In genomic region chr3:23920151-23920655, GRCh38 we compare ENCODE assay signal across 9 cellular contexts. TPM values are rescaled to one million over a fixed set of nuclear protein-coding genes. Genes with fewer than 3 reads are reported as not detected.
DNase-seq lines count a peak whose midpoint lies in the region; ATAC-seq and TF ChIP-seq lines count a peak whose summit lies in the region.
"Had no signal": no experiment of that assay in that cellular context is flagged by ENCODE, and none has a peak within 500 bp of the region (broad histone marks: within the 10 kb centered on the region; RNA-seq: fewer than 3 reads in every experiment).

No MANE protein-coding gene starts in this region.

- no peaks in the 10 kb centered on the region for H3K9me3 ChIP-seq in RWPE2 (ENCODE audit: severe bottlenecking)
- H3K9me3 ChIP-seq in psoas muscle = no peaks in the 10 kb centered on the region

- H3K4me3 Mint-ChIP-seq in activated CD8-positive, alpha-beta memory T cell treated with anti-CD3 and anti-CD28 coated beads, Interleukin-2, amount 10 ng/mL, durations not matched to agents 7 days and 5 days = no peak overlapping the region
- H3K4me3 Mint-ChIP-seq in effector memory CD8-positive, alpha-beta T cell = peak overlapping the region in 1 of 2 donors; percentile 10

- H3K27me3 Mint-ChIP-seq in activated CD8-positive, alpha-beta memory T cell treated with anti-CD3 and anti-CD28 coated beads, Interleukin-2, amount 10 ng/mL, durations not matched to agents 7 days and 5 days = no peaks in the 10 kb centered on the region
- H3K27me3 Mint-ChIP-seq in effector memory CD8-positive, alpha-beta T cell = no peaks in the 10 kb centered on the region

- H3K4me1 ChIP-seq in RWPE2 (ENCODE audit: insufficient read depth, poor library complexity, severe bottlenecking) = peaks cover 13% of the 10 kb centered on the region
- peaks cover 23% of the 10 kb centered on the region for H3K4me1 ChIP-seq in psoas muscle

- TF ChIP-seq CTCF in RWPE2 (IDR thresholded peaks at IDR 0.05; ENCODE audit: poor library complexity, severe bottlenecking) (no peak), psoas muscle (IDR thresholded peaks at IDR 0.05) (no peak)

- peak overlapping the region; percentile 49 for H3K27ac Mint-ChIP-seq in activated CD8-positive, alpha-beta memory T cell treated with anti-CD3 and anti-CD28 coated beads, Interleukin-2, amount 10 ng/mL, durations not matched to agents 7 days and 5 days
- peak overlapping the region; percentile 98 for H3K27ac Mint-ChIP-seq in effector memory CD8-positive, alpha-beta T cell

- CTCF ChIA-PET in activated CD8-positive, alpha-beta memory T cell treated with anti-CD3 and anti-CD28 coated beads, Interleukin-2, amount 10 ng/mL, durations not matched to agents 7 days and 5 days (lab: Charles Lee) = no interaction called here

- H3K27ac ChIP-seq in RWPE2 (ENCODE audit: poor library complexity, severe bottlenecking) = peak overlapping the region; percentile 73
- H3K27ac ChIP-seq in psoas muscle = peak overlapping the region; percentile 39

- H3K36me3 Mint-ChIP-seq in activated CD8-positive, alpha-beta memory T cell treated with anti-CD3 and anti-CD28 coated beads, Interleukin-2, amount 10 ng/mL, durations not matched to agents 7 days and 5 days = peaks cover 41% of the 10 kb centered on the region
- peaks cover 59% of the 10 kb centered on the region for H3K36me3 Mint-ChIP-seq in effector memory CD8-positive, alpha-beta T cell (ENCODE audit: insufficient read depth)

- H3K27me3 ChIP-seq in RWPE2 (ENCODE audit: insufficient read depth, poor library complexity, severe bottlenecking) (no peaks in the 10 kb centered on the region), psoas muscle (ENCODE audit: insufficient read depth in 3 of 3, low read length in 2 of 3) (no peaks in the 10 kb centered on the region)

- intact Hi-C loops in psoas muscle (cut with DNase I) = no loop called here

- no peak overlapping the region for H3K4me3 ChIP-seq in RWPE2 (ENCODE audit: severe bottlenecking)
- peak overlapping the region; percentile 85 for H3K4me3 ChIP-seq in psoas muscle

- H3K36me3 ChIP-seq in RWPE2 (ENCODE audit: low read depth) = peaks cover 36% of the 10 kb centered on the region
- H3K36me3 ChIP-seq in psoas muscle (ENCODE audit: insufficient read depth in 1 of 2, low read depth in 1 of 2) = peaks cover 3 to 53% of the 10 kb centered on the region in 2 donors

- H3K9me3 Mint-ChIP-seq in activated CD8-positive, alpha-beta memory T cell treated with anti-CD3 and anti-CD28 coated beads, Interleukin-2, amount 10 ng/mL, durations not matched to agents 7 days and 5 days (ENCODE audit: low read depth) = no peaks in the 10 kb centered on the region
- H3K9me3 Mint-ChIP-seq in effector memory CD8-positive, alpha-beta T cell = no peaks in the 10 kb centered on the region

- WGBS in psoas muscle, 3 donors = 75 to 88% (median 75%) methylated on average over 5 of the region's 5 CpGs

- no peak for ATAC-seq in activated CD8-positive, alpha-beta memory T cell treated with anti-CD3 and anti-CD28 coated beads, Interleukin-2, amount 10 ng/mL, durations not matched to agents 7 days and 5 days
- ATAC-seq in RWPE2 (ENCODE audit: low read depth) (no peak), psoas muscle (no peak), GM19455 (IDR thresholded peaks at IDR 0.05; ENCODE audit: unreplicated experiment) (no peak)
- ATAC-seq in effector memory CD8-positive, alpha-beta T cell (replicated peaks) = no peak

- no peak for DNase-seq in activated CD8-positive, alpha-beta memory T cell treated with anti-CD3 and anti-CD28 coated beads, Interleukin-2, amount 10 ng/mL, durations not matched to agents 7 days and 5 days
- no peak for DNase-seq in activated CD8-positive, alpha-beta memory T cell treated with anti-CD3 and anti-CD28 coated beads for 24 hours
- DNase-seq in RWPE2 (ENCODE audit: low spot score) (no peak), psoas muscle (no peak), SK-N-DZ (ENCODE audit: low spot score) (no peak)
- no peak for DNase-seq in effector memory CD8-positive, alpha-beta T cell
- no peak for DNase-seq in activated CD4-positive, alpha-beta T cell treated with anti-CD3 and anti-CD28 coated beads, Interleukin-2, amount 50 U/mL, for 1 hour
- DNase-seq: NCI-H2227 treated with DMSO at 0.1 percent for 48 hours had no signal

- peaks cover 32% of the 10 kb centered on the region for H3K4me1 Mint-ChIP-seq in activated CD8-positive, alpha-beta memory T cell treated with anti-CD3 and anti-CD28 coated beads, Interleukin-2, amount 10 ng/mL, durations not matched to agents 7 days and 5 days
- H3K4me1 Mint-ChIP-seq in effector memory CD8-positive, alpha-beta T cell (ENCODE audit: low read depth in 2 of 2) = peaks cover 32 to 40% of the 10 kb centered on the region in 2 donors

RNA-seq across cellular contexts. Expression of gene RPL15, which starts 3.3 kb away (rescaled TPM):
- 1,000 to 10,000 TPM; 1,249 to 1,693 TPM for total RNA-seq in activated CD8-positive, alpha-beta memory T cell treated with anti-CD3 and anti-CD28 coated beads, Interleukin-2, amount 10 ng/mL, durations not matched to agents 7 days and 5 days
- total RNA-seq in psoas muscle = 1,000 to 10,000 TPM; 1,021 to 1,350 (median 1,156) TPM
- polyA plus RNA-seq in psoas muscle = 1,000 to 10,000 TPM; 1,831 to 2,855 (median 2,304) TPM
- polyA plus RNA-seq in SK-N-DZ (2014; cell fraction: cytosol; rRNA removed) = 2,583 and 3,247 TPM in 2 replicates
- 1,794 and 3,154 TPM in 2 replicates for polyA plus RNA-seq in SK-N-DZ (2014; cell fraction: nucleus; rRNA removed)

RNA-seq across cellular contexts. Expression of gene NKIRAS1, which starts 3.4 kb away (rescaled TPM):
- 1 to 10 TPM; 3.4 to 3.8 TPM for total RNA-seq in activated CD8-positive, alpha-beta memory T cell treated with anti-CD3 and anti-CD28 coated beads, Interleukin-2, amount 10 ng/mL, durations not matched to agents 7 days and 5 days
- total RNA-seq in psoas muscle = 10 to 100 TPM; 19.8 to 30.7 (median 21.3) TPM
- 10 to 100 TPM; 19.5 to 52.4 (median 24.7) TPM for polyA plus RNA-seq in psoas muscle
- 14.5 and 21.2 TPM in 2 replicates for polyA plus RNA-seq in SK-N-DZ (2014; cell fraction: cytosol; rRNA removed)
- 10.1 and 11.3 TPM in 2 replicates for polyA plus RNA-seq in SK-N-DZ (2014; cell fraction: nucleus; rRNA removed)

RNA-seq across cellular contexts. Expression of gene NR1D2, which starts 24.9 kb away (rescaled TPM):
- total RNA-seq in activated CD8-positive, alpha-beta memory T cell treated with anti-CD3 and anti-CD28 coated beads, Interleukin-2, amount 10 ng/mL, durations not matched to agents 7 days and 5 days = 1 to 10 TPM; 3.8 to 4.1 TPM
- 10 to 100 TPM; 31.7 to 79.6 (median 44.8) TPM for total RNA-seq in psoas muscle
- 10 to 100 TPM in 2 of 3 donors, 1 to 10 TPM in 1; 4.9 to 26.1 (median 13.7) TPM for polyA plus RNA-seq in psoas muscle
- 19.2 and 22.6 TPM in 2 replicates for polyA plus RNA-seq in SK-N-DZ (2014; cell fraction: cytosol; rRNA removed)
- polyA plus RNA-seq in SK-N-DZ (2014; cell fraction: nucleus; rRNA removed) = 11.1 and 19.1 TPM in 2 replicates

Comparison
In these comparisons a context has a peak if more than half of its experiments do, and no peak if none do; other contexts are left out.
1. RNA of gene NKIRAS1, which starts 3.4 kb away (total RNA-seq): 19.8 to 30.7 TPM in psoas muscle; 3.4 to 3.8 TPM in activated CD8-positive, alpha-beta memory T cell treated with anti-CD3 and anti-CD28 coated beads, Interleukin-2, amount 10 ng/mL, durations not matched to agents 7 days and 5 days; every median in the first group is over 4 times any median in the second.
2. RNA of gene NR1D2, which starts 24.9 kb away (total RNA-seq): 31.7 to 79.6 TPM in psoas muscle; 3.8 to 4.1 TPM in activated CD8-positive, alpha-beta memory T cell treated with anti-CD3 and anti-CD28 coated beads, Interleukin-2, amount 10 ng/mL, durations not matched to agents 7 days and 5 days; every median in the first group is over 4 times any median in the second.